ENCODE assay signal across 7 cellular contexts in genomic region chr12:130870442-130871285, GRCh38. TPM values are rescaled to one million over a fixed set of nuclear protein-coding genes. Genes with fewer than 3 reads are reported as not detected.
A peak's percentile ranks its signal among the peaks of the same experiment; 100 is the strongest.
DNase-seq lines count a peak whose midpoint lies in the region; FAIRE-seq and TF ChIP-seq lines count a peak whose summit lies in the region.

No MANE protein-coding gene starts in this region.

- H3K4me3 ChIP-seq in liver (ENCODE audit: low read depth in 1 of 3, low read length in 3 of 3), result peak overlapping the region in 1 of 3 donors; percentile 99

- H3K9ac ChIP-seq in liver (ENCODE audit: low read depth in 1 of 2, low read length in 2 of 2), result no peak overlapping the region

- TF ChIP-seq POLR2A in GM12891 (IDR thresholded peaks at IDR 0.05; ENCODE audit: low read depth, low read length), result no peak

- TF ChIP-seq RAD21 in liver (IDR thresholded peaks at IDR 0.05), result peak; percentile 52 to 72

- peak overlapping the region; percentile 96 for H3K27ac Mint-ChIP-seq in activated CD4-positive, alpha-beta T cell treated with anti-CD3 and anti-CD28 coated beads, Interleukin-2, amount 10 ng/mL, durations not matched to agents 24 days and 14 days

- H3K4me1 ChIP-seq in liver (ENCODE audit: control insufficient read depth in 4 of 4, insufficient read depth in 4 of 4, low read length in 3 of 4), result peaks cover 12 to 28% (median 17%) of the 10 kb centered on the region in 4 donors

- H3K9me3 Mint-ChIP-seq in activated CD4-positive, alpha-beta T cell treated with anti-CD3 and anti-CD28 coated beads, Interleukin-2, amount 10 ng/mL, durations not matched to agents 24 days and 14 days, result no peaks in the 10 kb centered on the region

- POLR2A ChIA-PET in HEK293T (lab: Yijun Ruan, JAX), result interaction anchor here (0.8 to 1.2 kb wide), 3 partner anchors 11 to 32 kb away, joined by 3 to 7 read pairs (median 6); no protein-coding TSS in a partner anchor

- no peaks in the 10 kb centered on the region for H3K27me3 ChIP-seq in liver (ENCODE audit: control insufficient read depth in 4 of 4, insufficient read depth in 4 of 4, low read length in 3 of 4)

- FAIRE-seq in GM12891 (lab: Jason Lieb, UNC), result peak; percentile 62

- H3K4me1 Mint-ChIP-seq in activated CD4-positive, alpha-beta T cell treated with anti-CD3 and anti-CD28 coated beads, Interleukin-2, amount 10 ng/mL, durations not matched to agents 24 days and 14 days, result peaks cover 32% of the 10 kb centered on the region

- H3K36me3 Mint-ChIP-seq in activated CD4-positive, alpha-beta T cell treated with anti-CD3 and anti-CD28 coated beads, Interleukin-2, amount 10 ng/mL, durations not matched to agents 24 days and 14 days (ENCODE audit: low read depth), result peaks cover 31% of the 10 kb centered on the region

- no peaks in the 10 kb centered on the region for H3K27me3 Mint-ChIP-seq in activated CD4-positive, alpha-beta T cell treated with anti-CD3 and anti-CD28 coated beads, Interleukin-2, amount 10 ng/mL, durations not matched to agents 24 days and 14 days

- WGBS in liver, result 53% methylated on average over 31 of the region's 31 CpGs

- DNase-seq in GM12891 (ENCODE audit: insufficient read length, low spot score) (peak; percentile 60), HEK293T (ENCODE audit: extremely low spot score) (peak; percentile 73), NCI-H1092 treated with DMSO at 0.1 percent for 48 hours (lab: John Stamatoyannopoulos, UW) (peak; percentile 51), dedifferentiated amniotic fluid mesenchymal stem cell (ENCODE audit: extremely low spot score) (peak; percentile 70)
- peak; percentile 86 for DNase-seq in activated CD4-positive, alpha-beta T cell treated with anti-CD3 and anti-CD28 coated beads, Interleukin-2, amount 10 ng/mL, durations not matched to agents 24 days and 14 days
- DNase-seq in stimulated activated CD4-positive, alpha-beta T cell treated with anti-CD3 and anti-CD28 coated beads, Interleukin-2, amount 100 ng/mL, for 48 hours, result peak; percentile 53 to 63

- peak; percentile 50 for TF ChIP-seq CTCF in liver (IDR thresholded peaks at IDR 0.05; ENCODE audit: low read depth, low read length, missing input control)

- H3K9me3 ChIP-seq in liver (ENCODE audit: control insufficient read depth in 4 of 4, low read length in 3 of 4), result no peaks in the 10 kb centered on the region

- H3K36me3 ChIP-seq in liver (ENCODE audit: control insufficient read depth in 4 of 4, insufficient read depth in 3 of 4, low read depth in 1 of 4, low read length in 3 of 4), result peaks cover 4 to 16% (median 9%) of the 10 kb centered on the region in 4 donors

- H3K4me3 Mint-ChIP-seq in activated CD4-positive, alpha-beta T cell treated with anti-CD3 and anti-CD28 coated beads, Interleukin-2, amount 10 ng/mL, durations not matched to agents 24 days and 14 days, result peak overlapping the region; percentile 90

- intact Hi-C loops in activated CD4-positive, alpha-beta T cell treated with anti-CD3 and anti-CD28 coated beads, Interleukin-2, amount 10 ng/mL, durations not matched to agents 24 days and 14 days (cut with micrococcal nuclease), result loop anchor here (1.0 to 10.0 kb wide), 5 partner anchors 31 to 1074 kb away; partner anchors contain the start of genes EP400, SFSWAP and STX2

- H3K27ac ChIP-seq in liver (ENCODE audit: low read depth in 1 of 2, low read length in 2 of 2), result peak overlapping the region; percentile 69 to 87

- CTCF ChIA-PET in HEK293T (lab: Yijun Ruan, JAX), result interaction anchor here (0.8 to 1.3 kb wide), 3 partner anchors 32 to 53 kb away, joined by 3 to 4 read pairs (median 3); partner anchors contain the start of gene STX2

TF ChIP-seq in GM12891, 5 proteins besides CTCF, POLR2A, EP300 and RAD21:
- TF ChIP-seq POLR2AphosphoS5 (IDR thresholded peaks at IDR 0.05; ENCODE audit: low read depth, low read length) (no peak), POU2F2 (IDR thresholded peaks at IDR 0.05; ENCODE audit: low read depth, low read length) (no peak), SPI1 (IDR thresholded peaks at IDR 0.05; ENCODE audit: low read depth, low read length) (no peak)

TF ChIP-seq in HEK293T, 16 proteins besides CTCF, POLR2A, EP300 and RAD21:
- TF ChIP-seq PKNOX1 (IDR thresholded peaks at IDR 0.05) (peak; percentile 40; the same call in 1 of the 2 replicates), FOXK2 (IDR thresholded peaks at IDR 0.05) (no peak)

TF ChIP-seq in liver, 16 proteins besides CTCF, POLR2A, EP300 and RAD21:
- TF ChIP-seq ZBTB33 (IDR thresholded peaks at IDR 0.05) (no peak), HNF4A (conservative IDR thresholded peaks at IDR 0.05) (peak in 1 of 2 donors; percentile 7), ATF3 (IDR thresholded peaks at IDR 0.05) (peak; percentile 75), JUND (IDR thresholded peaks at IDR 0.05) (no peak), EGR1 (IDR thresholded peaks at IDR 0.05; ENCODE audit: low read depth in 2 of 2) (no peak), FOXA1 (IDR thresholded peaks at IDR 0.05) (no peak), SP1 (IDR thresholded peaks at IDR 0.05) (peak; percentile 48), TAF1 (conservative IDR thresholded peaks at IDR 0.05) (no peak), RXRA (IDR thresholded peaks at IDR 0.05) (peak in 1 of 2 donors; percentile 26), HNF4G (IDR thresholded peaks at IDR 0.05) (no peak), MAX (IDR thresholded peaks at IDR 0.05) (peak; percentile 47), REST (IDR thresholded peaks at IDR 0.05) (peak; percentile 23), YY1 (IDR thresholded peaks at IDR 0.05) (peak; percentile 34), GABPA (IDR thresholded peaks at IDR 0.05 in 1 of 2, conservative IDR thresholded peaks at IDR 0.05 in 1 of 2) (no peak), FOXA2 (IDR thresholded peaks at IDR 0.05) (no peak)

RNA-seq across cellular contexts. Expression of gene RAN, which starts 1.2 kb away (rescaled TPM):
- polyA plus RNA-seq in GM12891 (2012; ENCODE audit: low read depth, missing spikeins), result 1,629 TPM
- 2,022 and 2,040 TPM in 2 replicates for total RNA-seq in activated CD4-positive, alpha-beta T cell treated with anti-CD3 and anti-CD28 coated beads, Interleukin-2, amount 10 ng/mL, durations not matched to agents 24 days and 14 days
- 100 to 1,000 TPM; 102 to 281 TPM for total RNA-seq in liver
- polyA plus RNA-seq in liver, result 100 to 1,000 TPM; 176 to 197 TPM

RNA-seq across cellular contexts. Expression of gene STX2, which starts 31.6 kb away (rescaled TPM):
- polyA plus RNA-seq in GM12891 (2012; ENCODE audit: low read depth, missing spikeins), result 3.3 TPM
- total RNA-seq in activated CD4-positive, alpha-beta T cell treated with anti-CD3 and anti-CD28 coated beads, Interleukin-2, amount 10 ng/mL, durations not matched to agents 24 days and 14 days, result 18.2 and 19.2 TPM in 2 replicates
- 10 to 100 TPM; 11.6 to 13.8 TPM for total RNA-seq in liver
- 1 to 10 TPM; 4.7 to 6.2 TPM for polyA plus RNA-seq in liver
